Comparison of ENCODE assay signal across 25 cellular contexts in the genomic region with DNA sequence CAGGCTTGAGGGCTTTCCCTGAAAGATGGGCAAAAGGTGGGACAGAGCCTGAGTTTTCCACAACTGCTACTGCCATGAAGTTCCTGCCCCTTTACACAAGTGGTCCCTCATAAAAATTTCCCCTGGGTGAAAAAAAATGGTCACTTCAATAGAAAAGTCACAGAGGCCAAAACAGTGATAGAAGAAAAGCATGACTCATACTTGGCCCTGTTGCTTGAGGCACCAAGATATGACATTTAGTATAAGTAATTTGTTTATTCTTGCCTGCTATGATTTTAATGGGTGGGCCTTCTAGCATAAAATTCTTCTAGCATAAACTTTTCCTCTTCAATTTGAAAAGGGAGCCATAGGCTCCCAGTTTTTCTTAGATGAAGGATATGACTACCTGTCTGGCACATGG.
"Had no signal": no experiment of that assay in that cellular context is flagged by ENCODE, and none has a peak within 500 bp of the region (broad histone marks: within the 10 kb centered on the region; RNA-seq: fewer than 3 reads in every experiment).

No MANE protein-coding gene starts in this region.

- H3K4me1 ChIP-seq: esophagus muscularis mucosa, parathyroid adenoma, right lobe of liver, thyroid gland, upper lobe of right lung had no signal

- H3K27ac Mint-ChIP-seq: activated naive CD8-positive, alpha-beta T cell treated with anti-CD3 and anti-CD28 coated beads for 36 hours; stimulated activated naive CD8-positive, alpha-beta T cell treated with anti-CD3 and anti-CD28 coated beads, Interleukin-15, Interleukin-2, amounts not matched to agents 100 ng/mL and 50 ng/mL, for 24 hours had no signal

- H3K27me3 Mint-ChIP-seq: activated naive CD8-positive, alpha-beta T cell treated with anti-CD3 and anti-CD28 coated beads for 36 hours; central memory CD8-positive, alpha-beta T cell; stimulated activated naive CD8-positive, alpha-beta T cell treated with anti-CD3 and anti-CD28 coated beads, Interleukin-15, Interleukin-2, amounts not matched to agents 100 ng/mL and 50 ng/mL, for 24 hours had no signal

- H3K27ac ChIP-seq: esophagus muscularis mucosa, heart left ventricle, parathyroid adenoma, right lobe of liver, skin epidermis, thyroid gland, upper lobe of right lung had no signal

- H3K9ac ChIP-seq: parathyroid adenoma had no signal

- H3K4me3 ChIP-seq: esophagus muscularis mucosa, heart left ventricle, mucosa of descending colon, right lobe of liver, skin epidermis, thyroid gland, upper lobe of right lung had no signal

- H3K9me3 Mint-ChIP-seq: central memory CD8-positive, alpha-beta T cell had no signal

- H2AFZ ChIP-seq: parathyroid adenoma had no signal

- H3K27me3 ChIP-seq: esophagus muscularis mucosa, heart left ventricle, right lobe of liver, thyroid gland, upper lobe of right lung had no signal

- H3K36me3 ChIP-seq: esophagus muscularis mucosa, heart left ventricle, right lobe of liver, thyroid gland, upper lobe of right lung had no signal

- H3K4me3 Mint-ChIP-seq: activated naive CD8-positive, alpha-beta T cell treated with anti-CD3 and anti-CD28 coated beads for 36 hours; central memory CD8-positive, alpha-beta T cell; stimulated activated naive CD8-positive, alpha-beta T cell treated with anti-CD3 and anti-CD28 coated beads, Interleukin-15, Interleukin-2, amounts not matched to agents 100 ng/mL and 50 ng/mL, for 24 hours had no signal

- ATAC-seq: heart left ventricle, left cardiac atrium, mucosa of descending colon, right lobe of liver, upper lobe of right lung had no signal

- H3K4me1 Mint-ChIP-seq: activated naive CD8-positive, alpha-beta T cell treated with anti-CD3 and anti-CD28 coated beads for 36 hours had no signal

- FAIRE-seq: astrocyte, colon had no signal

- H3K9me3 ChIP-seq: right lobe of liver, thyroid gland had no signal

- H3K79me2 ChIP-seq: parathyroid adenoma had no signal

- DNase-seq: activated CD4-positive, alpha-beta T cell treated with anti-CD3 and anti-CD28 coated beads for 4 hours; activated CD4-positive, alpha-beta T cell treated with anti-CD3 and anti-CD28 coated beads, Interleukin-2, amount 50 U/mL, for 48 hours; activated CD4-positive, CD25-positive, alpha-beta regulatory T cell; activated naive CD4-positive, alpha-beta T cell treated with Interleukin-2 at 50 U/mL for 16 hours; activated naive CD8-positive, alpha-beta T cell treated with anti-CD3 and anti-CD28 coated beads for 36 hours; activated T-cell treated with anti-CD3 and anti-CD28 coated beads, Interleukin-2, amount 50 U/mL, for 48 hours; effector memory CD4-positive, alpha-beta T cell; heart left ventricle; islet precursor cell; left cardiac atrium; mesendoderm; mucosa of descending colon; nucleus accumbens; right lobe of liver; stimulated activated CD4-positive, alpha-beta T cell treated with anti-CD3 and anti-CD28 coated beads, Interleukin-1b, Interleukin-23, amount 100 ng/mL, for 48 hours; substantia nigra; thyroid gland; upper lobe of right lung had no signal
